In genomic region chr18:79699653-79700052, GRCh38 we compare ENCODE assay signal across 18 cellular contexts. TPM values are rescaled to one million over a fixed set of nuclear protein-coding genes. Genes with fewer than 3 reads are reported as not detected.
DNase-seq lines count a peak whose midpoint lies in the region; ATAC-seq, FAIRE-seq and TF ChIP-seq lines count a peak whose summit lies in the region.
"Had no signal": no experiment of that assay in that cellular context is flagged by ENCODE, and none has a peak within 500 bp of the region (broad histone marks: within the 10 kb centered on the region; RNA-seq: fewer than 3 reads in every experiment).

No MANE protein-coding gene starts in this region.

- no peak for DNase-seq in astrocyte (ENCODE audit: low read depth)
- peak; percentile 59 to 68 for DNase-seq in left colon
- no peak for DNase-seq in trophoblast cell
- no peak for DNase-seq in stimulated activated effector memory CD8-positive, alpha-beta T cell treated with anti-CD3 and anti-CD28 coated beads, Interleukin-12 subunit alpha, Interleukin-12 subunit beta, amount 100 ng/mL, for 72 hours (ENCODE audit: low spot score in 2 of 2)
- DNase-seq in activated CD8-positive, alpha-beta memory T cell treated with anti-CD3 and anti-CD28 coated beads, Interleukin-2, amount 10 ng/mL, durations not matched to agents 7 days and 5 days = no peak
- DNase-seq in RKO (ENCODE audit: low spot score) = no peak
- DNase-seq: DND-41, KBM-7, NCI-H1694 treated with DMSO at 0.1 percent for 48 hours, NCI-H510A, NCI-H748 treated with DMSO at 0.1 percent for 48 hours, Right ventricle myocardium superior had no signal

- H3K4me1 ChIP-seq in astrocyte (ENCODE audit: insufficient read depth, low read length) (peaks cover 4% of the 10 kb centered on the region), trophoblast cell (ENCODE audit: control insufficient read depth in 1 of 2, insufficient read depth in 2 of 2, low read length in 2 of 2) (no peaks in the 10 kb centered on the region)

- intact Hi-C loops in left colon (cut with DNase I, micrococcal nuclease) = no loop called here

- H2AK5ac ChIP-seq in trophoblast cell (ENCODE audit: low read length) = no peak overlapping the region

- H4K20me1 ChIP-seq in astrocyte (ENCODE audit: insufficient read depth, low read length) = peaks cover 54% of the 10 kb centered on the region

- H3K27ac Mint-ChIP-seq in astrocyte (ENCODE audit: unreplicated experiment) = peak overlapping the region; percentile 53
- no peak overlapping the region for H3K27ac Mint-ChIP-seq in stimulated activated effector memory CD8-positive, alpha-beta T cell treated with anti-CD3 and anti-CD28 coated beads, Interleukin-12 subunit alpha, Interleukin-12 subunit beta, amount 100 ng/mL, for 72 hours
- H3K27ac Mint-ChIP-seq in activated CD8-positive, alpha-beta memory T cell treated with anti-CD3 and anti-CD28 coated beads, Interleukin-2, amount 10 ng/mL, durations not matched to agents 7 days and 5 days = no peak overlapping the region

- H3K36me3 Mint-ChIP-seq in astrocyte (ENCODE audit: low read depth, unreplicated experiment) = peaks cover 22% of the 10 kb centered on the region
- peaks cover 88% of the 10 kb centered on the region for H3K36me3 Mint-ChIP-seq in stimulated activated effector memory CD8-positive, alpha-beta T cell treated with anti-CD3 and anti-CD28 coated beads, Interleukin-12 subunit alpha, Interleukin-12 subunit beta, amount 100 ng/mL, for 72 hours
- peaks cover 58% of the 10 kb centered on the region for H3K36me3 Mint-ChIP-seq in activated CD8-positive, alpha-beta memory T cell treated with anti-CD3 and anti-CD28 coated beads, Interleukin-2, amount 10 ng/mL, durations not matched to agents 7 days and 5 days

- no peak for TF ChIP-seq CTCF in astrocyte (IDR thresholded peaks at IDR 0.05; ENCODE audit: insufficient read depth, low read depth, low read length)

- H3K23ac ChIP-seq in trophoblast cell (ENCODE audit: low read length) = no peak overlapping the region

- H3K36me3 ChIP-seq in astrocyte (ENCODE audit: insufficient read depth, low read length) = peaks cover 14% of the 10 kb centered on the region
- peaks cover 46 to 57% of the 10 kb centered on the region in 2 experiments for H3K36me3 ChIP-seq in trophoblast cell (ENCODE audit: control insufficient read depth in 1 of 2, insufficient read depth in 2 of 2, low read length in 2 of 2)

- no peak overlapping the region for H3K4me2 ChIP-seq in astrocyte (ENCODE audit: low read length)
- H3K4me2 ChIP-seq in trophoblast cell (ENCODE audit: low read length) = no peak overlapping the region
- H3K4me2 ChIP-seq: BLaER1 treated with 17β-estradiol and CSF1 and Interleukin-3, amounts not matched to agents 10 nM and 100 nM had no signal

- H3K4me1 Mint-ChIP-seq in astrocyte (ENCODE audit: low read depth, unreplicated experiment) = peaks cover 26% of the 10 kb centered on the region
- H3K4me1 Mint-ChIP-seq in stimulated activated effector memory CD8-positive, alpha-beta T cell treated with anti-CD3 and anti-CD28 coated beads, Interleukin-12 subunit alpha, Interleukin-12 subunit beta, amount 100 ng/mL, for 72 hours = peaks cover 9% of the 10 kb centered on the region
- peaks cover 19% of the 10 kb centered on the region for H3K4me1 Mint-ChIP-seq in activated CD8-positive, alpha-beta memory T cell treated with anti-CD3 and anti-CD28 coated beads, Interleukin-2, amount 10 ng/mL, durations not matched to agents 7 days and 5 days

- H4K91ac ChIP-seq in trophoblast cell (ENCODE audit: low read depth, low read length) = no peak overlapping the region

- no peak for FAIRE-seq in astrocyte (lab: Jason Lieb, UNC)
- FAIRE-seq: H54, HepG2, RCC 7860 had no signal

- H3K9ac ChIP-seq in astrocyte (ENCODE audit: low read length) (no peak overlapping the region), trophoblast cell (ENCODE audit: low read length) (peak overlapping the region; percentile 28)
- H3K9ac ChIP-seq: BLaER1 treated with 17β-estradiol and CSF1 and Interleukin-3, amounts not matched to agents 10 nM and 100 nM had no signal

- CTCF ChIA-PET in activated CD8-positive, alpha-beta memory T cell treated with anti-CD3 and anti-CD28 coated beads, Interleukin-2, amount 10 ng/mL, durations not matched to agents 7 days and 5 days (lab: Charles Lee) = no interaction called here

- H3K79me1 ChIP-seq in trophoblast cell (ENCODE audit: low read length) = no peaks in the 10 kb centered on the region

- H3K4me3 ChIP-seq in astrocyte (ENCODE audit: insufficient read depth, low read depth, low read length) (no peak overlapping the region), trophoblast cell (ENCODE audit: low read depth, low read length) (no peak overlapping the region)
- H3K4me3 ChIP-seq: BLaER1 treated with 17β-estradiol and CSF1 and Interleukin-3, amounts not matched to agents 10 nM and 100 nM had no signal

- H3K9me3 ChIP-seq in astrocyte (ENCODE audit: insufficient read depth, low read depth, low read length) = no peaks in the 10 kb centered on the region
- peaks cover 1% of the 10 kb centered on the region for H3K9me3 ChIP-seq in trophoblast cell (ENCODE audit: insufficient read depth, low read depth, low read length)

- H4K12ac ChIP-seq in trophoblast cell (ENCODE audit: low read depth, low read length) = no peak overlapping the region

- no peaks in the 10 kb centered on the region for H3K27me3 Mint-ChIP-seq in astrocyte (ENCODE audit: low read depth, unreplicated experiment)
- H3K27me3 Mint-ChIP-seq in activated CD8-positive, alpha-beta memory T cell treated with anti-CD3 and anti-CD28 coated beads, Interleukin-2, amount 10 ng/mL, durations not matched to agents 7 days and 5 days = no peaks in the 10 kb centered on the region
- H3K27me3 Mint-ChIP-seq: CD8-positive, alpha-beta memory T cell had no signal

- H2BK120ac ChIP-seq in trophoblast cell (ENCODE audit: insufficient read depth, low read length, poor library complexity) = no peak overlapping the region

- no peak overlapping the region for H4K8ac ChIP-seq in trophoblast cell (ENCODE audit: low read depth, low read length)

- peak; percentile 98 for ATAC-seq in left colon
- peak; percentile 66 for ATAC-seq in stimulated activated effector memory CD8-positive, alpha-beta T cell treated with anti-CD3 and anti-CD28 coated beads, Interleukin-12 subunit alpha, Interleukin-12 subunit beta, amount 100 ng/mL, for 72 hours
- no peak for ATAC-seq in activated CD8-positive, alpha-beta memory T cell treated with anti-CD3 and anti-CD28 coated beads, Interleukin-2, amount 10 ng/mL, durations not matched to agents 7 days and 5 days
- ATAC-seq in esophagus mucosa = no peak
- ATAC-seq: HepG2 had no signal

- H3K4me3 Mint-ChIP-seq in astrocyte (ENCODE audit: unreplicated experiment) = no peak overlapping the region
- H3K4me3 Mint-ChIP-seq in stimulated activated effector memory CD8-positive, alpha-beta T cell treated with anti-CD3 and anti-CD28 coated beads, Interleukin-12 subunit alpha, Interleukin-12 subunit beta, amount 100 ng/mL, for 72 hours = no peak overlapping the region
- no peak overlapping the region for H3K4me3 Mint-ChIP-seq in activated CD8-positive, alpha-beta memory T cell treated with anti-CD3 and anti-CD28 coated beads, Interleukin-2, amount 10 ng/mL, durations not matched to agents 7 days and 5 days
- H3K4me3 Mint-ChIP-seq: CD8-positive, alpha-beta memory T cell had no signal

- no peak overlapping the region for H3K18ac ChIP-seq in trophoblast cell (ENCODE audit: low read length)

- H3K4ac ChIP-seq in trophoblast cell (ENCODE audit: low read depth, low read length) = no peak overlapping the region

- H3K14ac ChIP-seq in trophoblast cell (ENCODE audit: low read length) = no peak overlapping the region

- H3K79me2 ChIP-seq in astrocyte (ENCODE audit: insufficient read depth, low read length) (peaks cover 34% of the 10 kb centered on the region), trophoblast cell (ENCODE audit: control insufficient read depth, insufficient read depth, low read length, poor library complexity) (no peaks in the 10 kb centered on the region)

- no peak overlapping the region for H2AFZ ChIP-seq in astrocyte (ENCODE audit: low read depth, low read length)
- no peak overlapping the region for H2AFZ ChIP-seq in trophoblast cell (ENCODE audit: insufficient read depth, low read length, poor library complexity)

- H3K27me3 ChIP-seq in astrocyte (ENCODE audit: insufficient read depth, low read length) (no peaks in the 10 kb centered on the region), trophoblast cell (ENCODE audit: insufficient read depth, low read length) (no peaks in the 10 kb centered on the region)
- H3K27me3 ChIP-seq: BLaER1 treated with 17β-estradiol and CSF1 and Interleukin-3, amounts not matched to agents 10 nM and 100 nM had no signal

- H3K27ac ChIP-seq in astrocyte (ENCODE audit: low read depth, low read length) (no peak overlapping the region), trophoblast cell (ENCODE audit: low read depth, low read length) (no peak overlapping the region)
- H3K27ac ChIP-seq: BLaER1 treated with 17β-estradiol and CSF1 and Interleukin-3, amounts not matched to agents 10 nM and 100 nM had no signal

- H2BK5ac ChIP-seq in trophoblast cell (ENCODE audit: low read depth, low read length, poor library complexity) = no peak overlapping the region

- no CpG with 5 or more reads among the region's 8 CpGs for WGBS in trophoblast cell (ENCODE audit: extremely low coverage, insufficient coverage, insufficient read length)

- no peak overlapping the region for H2BK12ac ChIP-seq in trophoblast cell (ENCODE audit: low read length)

- H3K9me3 Mint-ChIP-seq in astrocyte (ENCODE audit: unreplicated experiment) = peaks cover 4% of the 10 kb centered on the region
- no peaks in the 10 kb centered on the region for H3K9me3 Mint-ChIP-seq in stimulated activated effector memory CD8-positive, alpha-beta T cell treated with anti-CD3 and anti-CD28 coated beads, Interleukin-12 subunit alpha, Interleukin-12 subunit beta, amount 100 ng/mL, for 72 hours
- H3K9me3 Mint-ChIP-seq in activated CD8-positive, alpha-beta memory T cell treated with anti-CD3 and anti-CD28 coated beads, Interleukin-2, amount 10 ng/mL, durations not matched to agents 7 days and 5 days (ENCODE audit: low read depth) = no peaks in the 10 kb centered on the region
- H3K9me3 Mint-ChIP-seq: CD8-positive, alpha-beta memory T cell had no signal

RNA-seq across cellular contexts. Expression of gene CTDP1, which starts 20.1 kb away (rescaled TPM):
- total RNA-seq in astrocyte = 30.2 and 31.7 TPM in 2 replicates
- 10 to 100 TPM; 31.4 to 36.3 TPM for total RNA-seq in left colon
- 21.4 and 21.6 TPM in 2 replicates for polyA plus RNA-seq in trophoblast cell (2013)
- 10 to 100 TPM; 38.4 to 39.7 TPM for total RNA-seq in activated CD8-positive, alpha-beta memory T cell treated with anti-CD3 and anti-CD28 coated beads, Interleukin-2, amount 10 ng/mL, durations not matched to agents 7 days and 5 days
- 10.7 TPM for total RNA-seq in esophagus mucosa

Comparison
In these comparisons a context has a peak if more than half of its experiments do, and no peak if none do; other contexts are left out.
1. DNase-seq: peak in left colon (2 of 2); none in astrocyte (single experiment), trophoblast cell (0 of 2), stimulated activated effector memory CD8-positive, alpha-beta T cell treated with anti-CD3 and anti-CD28 coated beads, Interleukin-12 subunit alpha, Interleukin-12 subunit beta, amount 100 ng/mL, for 72 hours (0 of 2), activated CD8-positive, alpha-beta memory T cell treated with anti-CD3 and anti-CD28 coated beads, Interleukin-2, amount 10 ng/mL, durations not matched to agents 7 days and 5 days (single experiment) and RKO (single experiment).
2. ATAC-seq: peak in left colon (single experiment) and stimulated activated effector memory CD8-positive, alpha-beta T cell treated with anti-CD3 and anti-CD28 coated beads, Interleukin-12 subunit alpha, Interleukin-12 subunit beta, amount 100 ng/mL, for 72 hours (single experiment); none in activated CD8-positive, alpha-beta memory T cell treated with anti-CD3 and anti-CD28 coated beads, Interleukin-2, amount 10 ng/mL, durations not matched to agents 7 days and 5 days (single experiment) and esophagus mucosa (single experiment).